In the genomic region with DNA sequence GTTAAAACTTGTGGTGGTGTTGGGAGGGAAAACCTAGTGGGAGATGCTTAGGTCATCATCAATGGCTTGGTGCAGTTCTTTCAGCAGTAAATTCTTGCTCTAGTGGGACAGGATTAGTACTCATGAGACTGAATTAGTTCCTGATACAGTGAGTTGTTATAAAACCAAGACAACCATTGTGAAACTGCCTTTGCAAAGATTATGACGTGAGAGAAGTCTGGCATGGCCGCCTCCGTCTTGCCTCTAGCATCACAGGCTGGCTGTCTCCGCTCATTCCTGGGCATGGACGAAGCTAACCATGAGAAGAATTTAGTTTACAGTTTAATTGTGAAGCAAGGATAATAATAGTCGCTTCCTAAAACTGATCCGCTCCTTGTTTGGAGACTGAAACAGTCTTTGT, we compare ENCODE assay signal across 2 cellular contexts.
TF ChIP-seq lines count a peak whose summit lies in the region.

No MANE protein-coding gene starts in this region.

TF ChIP-seq in GM12878, 131 proteins besides CTCF, POLR2A, EP300 and RAD21 (continued from another document and continues in another):
- TF ChIP-seq, protein P1, sequence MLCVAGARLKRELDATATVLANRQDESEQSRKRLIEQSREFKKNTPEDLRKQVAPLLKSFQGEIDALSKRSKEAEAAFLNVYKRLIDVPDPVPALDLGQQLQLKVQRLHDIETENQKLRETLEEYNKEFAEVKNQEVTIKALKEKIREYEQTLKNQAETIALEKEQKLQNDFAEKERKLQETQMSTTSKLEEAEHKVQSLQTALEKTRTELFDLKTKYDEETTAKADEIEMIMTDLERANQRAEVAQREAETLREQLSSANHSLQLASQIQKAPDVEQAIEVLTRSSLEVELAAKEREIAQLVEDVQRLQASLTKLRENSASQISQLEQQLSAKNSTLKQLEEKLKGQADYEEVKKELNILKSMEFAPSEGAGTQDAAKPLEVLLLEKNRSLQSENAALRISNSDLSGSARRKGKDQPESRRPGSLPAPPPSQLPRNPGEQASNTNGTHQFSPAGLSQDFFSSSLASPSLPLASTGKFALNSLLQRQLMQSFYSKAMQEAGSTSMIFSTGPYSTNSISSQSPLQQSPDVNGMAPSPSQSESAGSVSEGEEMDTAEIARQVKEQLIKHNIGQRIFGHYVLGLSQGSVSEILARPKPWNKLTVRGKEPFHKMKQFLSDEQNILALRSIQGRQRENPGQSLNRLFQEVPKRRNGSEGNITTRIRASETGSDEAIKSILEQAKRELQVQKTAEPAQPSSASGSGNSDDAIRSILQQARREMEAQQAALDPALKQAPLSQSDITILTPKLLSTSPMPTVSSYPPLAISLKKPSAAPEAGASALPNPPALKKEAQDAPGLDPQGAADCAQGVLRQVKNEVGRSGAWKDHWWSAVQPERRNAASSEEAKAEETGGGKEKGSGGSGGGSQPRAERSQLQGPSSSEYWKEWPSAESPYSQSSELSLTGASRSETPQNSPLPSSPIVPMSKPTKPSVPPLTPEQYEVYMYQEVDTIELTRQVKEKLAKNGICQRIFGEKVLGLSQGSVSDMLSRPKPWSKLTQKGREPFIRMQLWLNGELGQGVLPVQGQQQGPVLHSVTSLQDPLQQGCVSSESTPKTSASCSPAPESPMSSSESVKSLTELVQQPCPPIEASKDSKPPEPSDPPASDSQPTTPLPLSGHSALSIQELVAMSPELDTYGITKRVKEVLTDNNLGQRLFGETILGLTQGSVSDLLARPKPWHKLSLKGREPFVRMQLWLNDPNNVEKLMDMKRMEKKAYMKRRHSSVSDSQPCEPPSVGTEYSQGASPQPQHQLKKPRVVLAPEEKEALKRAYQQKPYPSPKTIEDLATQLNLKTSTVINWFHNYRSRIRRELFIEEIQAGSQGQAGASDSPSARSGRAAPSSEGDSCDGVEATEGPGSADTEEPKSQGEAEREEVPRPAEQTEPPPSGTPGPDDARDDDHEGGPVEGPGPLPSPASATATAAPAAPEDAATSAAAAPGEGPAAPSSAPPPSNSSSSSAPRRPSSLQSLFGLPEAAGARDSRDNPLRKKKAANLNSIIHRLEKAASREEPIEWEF (IDR thresholded peaks at IDR 0.05; ENCODE audit: insufficient replicate concordance, low read depth, low read length): no peak
- TF ChIP-seq ZZZ3 (IDR thresholded peaks at IDR 0.05; ENCODE audit: control insufficient read depth, insufficient read length, low read depth) (no peak), GABPA (IDR thresholded peaks at IDR 0.05; ENCODE audit: low read depth) (no peak), CREB1 (IDR thresholded peaks at IDR 0.05; ENCODE audit: low read depth) (peak; percentile 74)
- TF ChIP-seq, protein P2, sequence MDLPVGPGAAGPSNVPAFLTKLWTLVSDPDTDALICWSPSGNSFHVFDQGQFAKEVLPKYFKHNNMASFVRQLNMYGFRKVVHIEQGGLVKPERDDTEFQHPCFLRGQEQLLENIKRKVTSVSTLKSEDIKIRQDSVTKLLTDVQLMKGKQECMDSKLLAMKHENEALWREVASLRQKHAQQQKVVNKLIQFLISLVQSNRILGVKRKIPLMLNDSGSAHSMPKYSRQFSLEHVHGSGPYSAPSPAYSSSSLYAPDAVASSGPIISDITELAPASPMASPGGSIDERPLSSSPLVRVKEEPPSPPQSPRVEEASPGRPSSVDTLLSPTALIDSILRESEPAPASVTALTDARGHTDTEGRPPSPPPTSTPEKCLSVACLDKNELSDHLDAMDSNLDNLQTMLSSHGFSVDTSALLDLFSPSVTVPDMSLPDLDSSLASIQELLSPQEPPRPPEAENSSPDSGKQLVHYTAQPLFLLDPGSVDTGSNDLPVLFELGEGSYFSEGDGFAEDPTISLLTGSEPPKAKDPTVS (IDR thresholded peaks at IDR 0.05; ENCODE audit: low read depth, low read length): no peak
- TF ChIP-seq, protein P3, sequence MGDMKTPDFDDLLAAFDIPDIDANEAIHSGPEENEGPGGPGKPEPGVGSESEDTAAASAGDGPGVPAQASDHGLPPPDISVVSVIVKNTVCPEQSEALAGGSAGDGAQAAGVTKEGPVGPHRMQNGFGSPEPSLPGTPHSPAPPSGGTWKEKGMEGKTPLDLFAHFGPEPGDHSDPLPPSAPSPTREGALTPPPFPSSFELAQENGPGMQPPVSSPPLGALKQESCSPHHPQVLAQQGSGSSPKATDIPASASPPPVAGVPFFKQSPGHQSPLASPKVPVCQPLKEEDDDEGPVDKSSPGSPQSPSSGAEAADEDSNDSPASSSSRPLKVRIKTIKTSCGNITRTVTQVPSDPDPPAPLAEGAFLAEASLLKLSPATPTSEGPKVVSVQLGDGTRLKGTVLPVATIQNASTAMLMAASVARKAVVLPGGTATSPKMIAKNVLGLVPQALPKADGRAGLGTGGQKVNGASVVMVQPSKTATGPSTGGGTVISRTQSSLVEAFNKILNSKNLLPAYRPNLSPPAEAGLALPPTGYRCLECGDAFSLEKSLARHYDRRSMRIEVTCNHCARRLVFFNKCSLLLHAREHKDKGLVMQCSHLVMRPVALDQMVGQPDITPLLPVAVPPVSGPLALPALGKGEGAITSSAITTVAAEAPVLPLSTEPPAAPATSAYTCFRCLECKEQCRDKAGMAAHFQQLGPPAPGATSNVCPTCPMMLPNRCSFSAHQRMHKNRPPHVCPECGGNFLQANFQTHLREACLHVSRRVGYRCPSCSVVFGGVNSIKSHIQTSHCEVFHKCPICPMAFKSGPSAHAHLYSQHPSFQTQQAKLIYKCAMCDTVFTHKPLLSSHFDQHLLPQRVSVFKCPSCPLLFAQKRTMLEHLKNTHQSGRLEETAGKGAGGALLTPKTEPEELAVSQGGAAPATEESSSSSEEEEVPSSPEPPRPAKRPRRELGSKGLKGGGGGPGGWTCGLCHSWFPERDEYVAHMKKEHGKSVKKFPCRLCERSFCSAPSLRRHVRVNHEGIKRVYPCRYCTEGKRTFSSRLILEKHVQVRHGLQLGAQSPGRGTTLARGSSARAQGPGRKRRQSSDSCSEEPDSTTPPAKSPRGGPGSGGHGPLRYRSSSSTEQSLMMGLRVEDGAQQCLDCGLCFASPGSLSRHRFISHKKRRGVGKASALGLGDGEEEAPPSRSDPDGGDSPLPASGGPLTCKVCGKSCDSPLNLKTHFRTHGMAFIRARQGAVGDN (IDR thresholded peaks at IDR 0.05): no peak

TF ChIP-seq in HepG2, 621 proteins besides CTCF, POLR2A, EP300 and RAD21 (continued from another document):
- no peak for TF ChIP-seq ZNF616 (CRISPR knock-in tag; IDR thresholded peaks at IDR 0.05; ENCODE audit: low read depth)
